8 cellular contexts compared by ENCODE assay signal in genomic region chr10:16232441-16232840, GRCh38.
"Had no signal": no experiment of that assay in that cellular context is flagged by ENCODE, and none has a peak within 500 bp of the region (broad histone marks: within the 10 kb centered on the region; RNA-seq: fewer than 3 reads in every experiment).

No MANE protein-coding gene starts in this region.

- H3K9ac ChIP-seq: GM23248 had no signal

- FAIRE-seq: H54, HepG2 had no signal

- H3K4me1 Mint-ChIP-seq: IgD-negative memory B cell had no signal

- H3K27ac ChIP-seq: GM23248 had no signal

- H3K27ac Mint-ChIP-seq: H9, IgD-negative memory B cell had no signal

- H3K4me3 Mint-ChIP-seq: H9, IgD-negative memory B cell had no signal

- H3K4me3 ChIP-seq: GM23248 had no signal

- DNase-seq: GM23248, GOT3, H9, HCEC 1CT, KBM-7 had no signal

- H2AFZ ChIP-seq: GM23248 had no signal

- H3K36me3 Mint-ChIP-seq: IgD-negative memory B cell had no signal
